In the genomic region with DNA sequence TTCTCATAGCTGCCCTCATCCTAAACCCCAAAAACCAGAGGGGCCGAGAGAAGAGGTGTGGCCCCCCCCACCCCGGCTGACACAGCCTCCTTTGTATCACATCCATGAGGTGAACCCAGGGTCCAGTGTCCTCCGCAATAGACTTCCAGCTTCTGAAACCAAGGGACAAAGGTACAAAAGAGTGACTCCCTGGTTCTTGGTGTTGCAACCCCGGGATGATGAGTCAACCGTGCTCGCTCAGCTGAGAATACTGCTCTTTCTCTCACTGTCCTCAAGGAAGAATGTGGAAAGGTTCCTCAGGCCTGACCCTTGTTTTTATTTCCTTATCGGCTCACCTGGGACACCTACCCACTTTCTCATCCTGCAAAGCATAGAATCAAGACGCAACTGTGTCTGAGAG, we compare ENCODE assay signal across 25 cellular contexts. TPM values are rescaled to one million over a fixed set of nuclear protein-coding genes. Genes with fewer than 3 reads are reported as not detected.
DNase-seq lines count a peak whose midpoint lies in the region; ATAC-seq and TF ChIP-seq lines count a peak whose summit lies in the region.
"Had no signal": no experiment of that assay in that cellular context is flagged by ENCODE, and none has a peak within 500 bp of the region (broad histone marks: within the 10 kb centered on the region; RNA-seq: fewer than 3 reads in every experiment).

No MANE protein-coding gene starts in this region.

- POLR2A ChIA-PET in PC-9 (lab: Charles Lee; ENCODE audit: unreplicated experiment) = no interaction called here

- H3K4me2 ChIP-seq in GM23248 (ENCODE audit: unreplicated experiment) (no peak overlapping the region), PC-9 (peak overlapping the region; percentile 54)

- H3K79me2 ChIP-seq in GM23248 (ENCODE audit: insufficient read depth) = no peaks in the 10 kb centered on the region
- H3K79me2 ChIP-seq in PC-9 (ENCODE audit: low read depth) = no peaks in the 10 kb centered on the region
- H3K79me2 ChIP-seq: parathyroid adenoma had no signal

- H3K9me3 ChIP-seq in GM23248 (ENCODE audit: low read depth) (no peaks in the 10 kb centered on the region), PC-9 (ENCODE audit: insufficient read depth, low read depth) (no peaks in the 10 kb centered on the region)
- H3K9me3 ChIP-seq: tibial nerve had no signal

- WGBS in GM23248 (ENCODE audit: low coverage in 1 of 2, low lambda C conversion rate in 2 of 2, missing lambda C conversion rate in 2 of 2), 2 experiments = 60 to 61% methylated on average over 8 of the region's 8 CpGs

- intact Hi-C loops in PC-9 (cut with micrococcal nuclease; ENCODE audit: unreplicated experiment) = no loop called here

- H3K36me3 ChIP-seq in GM23248 (ENCODE audit: low read depth) (no peaks in the 10 kb centered on the region), PC-9 (ENCODE audit: low read depth) (no peaks in the 10 kb centered on the region)
- H3K36me3 ChIP-seq: tibial nerve had no signal

- H3K27me3 ChIP-seq in GM23248 (replicated peaks; ENCODE audit: insufficient read depth) (peaks cover 13% of the 10 kb centered on the region; the same call in 1 of the 2 replicates), PC-9 (ENCODE audit: insufficient read depth, low read depth) (no peaks in the 10 kb centered on the region)

- H2AFZ ChIP-seq in GM23248 (no peak overlapping the region), PC-9 (no peak overlapping the region)
- H2AFZ ChIP-seq: parathyroid adenoma had no signal

- in situ Hi-C loops in GM23248 (cut with MboI) = no loop called here

- H3K27ac Mint-ChIP-seq in neural crest cell (ENCODE audit: unreplicated experiment) = peak overlapping the region; percentile 12

- CTCF ChIA-PET in PC-9 (lab: Charles Lee) = interaction anchor here (1.1 kb wide), 1 partner anchor 74 kb away, joined by 3 read pairs; no protein-coding TSS in a partner anchor

- H3K4me1 Mint-ChIP-seq in neural crest cell = peaks cover 4% of the 10 kb centered on the region

- H4K20me1 ChIP-seq in GM23248 (ENCODE audit: insufficient read depth) (no peaks in the 10 kb centered on the region), PC-9 (ENCODE audit: insufficient read depth) (no peaks in the 10 kb centered on the region)

- H3K27me3 Mint-ChIP-seq in neural crest cell (ENCODE audit: low read depth) = peaks cover 36% of the 10 kb centered on the region

- peaks cover 4% of the 10 kb centered on the region for H3K9me3 Mint-ChIP-seq in neural crest cell

- BruUV-seq in PC-9 (replicated peaks; lab: Mats Ljungman, UMichigan) = no TSS peak

- peaks cover 4% of the 10 kb centered on the region; the same call in 1 of the 2 replicates for H3F3A ChIP-seq in GM23248 (ENCODE audit: insufficient read depth)
- peaks cover 21% of the 10 kb centered on the region for H3F3A ChIP-seq in PC-9 (ENCODE audit: insufficient read depth, low read depth)

- no peak overlapping the region for H3K9ac ChIP-seq in GM23248
- H3K9ac ChIP-seq: parathyroid adenoma had no signal

- H3K4me1 ChIP-seq in GM23248 (ENCODE audit: insufficient read depth) (peaks cover 5% of the 10 kb centered on the region), PC-9 (replicated peaks; ENCODE audit: insufficient read depth) (peaks cover 32% of the 10 kb centered on the region)

- TF ChIP-seq CTCF in PC-9 (conservative IDR thresholded peaks at IDR 0.05) = no peak
- TF ChIP-seq CTCF in neural crest cell (conservative IDR thresholded peaks at IDR 0.05) = no peak

- no peaks in the 10 kb centered on the region for H3K36me3 Mint-ChIP-seq in neural crest cell (ENCODE audit: low read depth)

- H3K4me3 ChIP-seq in GM23248 = no peak overlapping the region
- no peak overlapping the region for H3K4me3 ChIP-seq in PC-9
- H3K4me3 ChIP-seq: tibial nerve had no signal

- ATAC-seq in HG03097 (IDR thresholded peaks at IDR 0.05; ENCODE audit: low FRiP score, unreplicated experiment) (no peak), HG03175 (IDR thresholded peaks at IDR 0.05; ENCODE audit: unreplicated experiment) (no peak)
- ATAC-seq: left ventricle myocardium superior had no signal

- DNase-seq in GM23248 = peak; percentile 75
- peak; percentile 57 to 96 for DNase-seq in PC-9
- DNase-seq in fibroblast of gingiva (ENCODE audit: low read depth) = peak; percentile 8
- DNase-seq in neural crest cell (ENCODE audit: low read depth, low spot score) = no peak
- DNase-seq in activated CD8-positive, alpha-beta memory T cell treated with anti-CD3 and anti-CD28 coated beads for 24 hours = no peak
- no peak for DNase-seq in amygdala (lab: John Stamatoyannopoulos, UW)
- DNase-seq: activated CD4-positive, alpha-beta T cell treated with anti-CD3 and anti-CD28 coated beads for 1 hour; activated gamma-delta T cell treated with Interleukin-2 at 50 U/mL for 16 hours; cortex of kidney; DMS79 treated with DMSO at 0.1 percent for 48 hours; erythroblast; Kasumi-1; left ventricle myocardium superior; NCI-H187; NCI-H446; SIG-M5 had no signal

- H3K27ac ChIP-seq in GM23248 (no peak overlapping the region), PC-9 (peak overlapping the region; percentile 69)
- H3K27ac ChIP-seq: C4-2B, parathyroid adenoma, tibial nerve had no signal

- H3K9me2 ChIP-seq in GM23248 (ENCODE audit: insufficient read depth) = no peaks in the 10 kb centered on the region
- no peaks in the 10 kb centered on the region for H3K9me2 ChIP-seq in PC-9 (ENCODE audit: insufficient read depth)

- no peak overlapping the region for H3K4me3 Mint-ChIP-seq in neural crest cell

RNA-seq across cellular contexts. Expression of a gene that starts 5.5 kb away (rescaled TPM):
- total RNA-seq in GM23248 (2014; rRNA removed; shearing (Covaris generic)) = not detected in 2 replicates
- polyA plus RNA-seq in GM23248 (2016; fragmentation: Nextera tagmentation; extraction: Ambion mirVana) = not detected in 2 replicates
- 0.55 and 0.65 TPM in 2 replicates for total RNA-seq in PC-9 (2021)
- total RNA-seq in neural crest cell = not detected in 2 replicates
- total RNA-seq: astrocyte; left ventricle myocardium superior; myocyte; skeletal muscle tissue; T-helper 2 cell treated with Interferon-gamma antibody and Interleukin-4, amounts not matched to agents 100 ng/mL and 5 ng/mL, for 36 hours; tibial nerve had no signal

Comparison
In these comparisons a context has a peak if more than half of its experiments do, and no peak if none do; other contexts are left out.
1. DNase-seq: peak in GM23248 (single experiment), PC-9 (2 of 2) and fibroblast of gingiva (single experiment); none in neural crest cell (single experiment), activated CD8-positive, alpha-beta memory T cell treated with anti-CD3 and anti-CD28 coated beads for 24 hours (single experiment) and amygdala (0 of 56).